13 cellular contexts compared by ENCODE assay signal in genomic region chr1:235939488-235939775, GRCh38.
DNase-seq lines count a peak whose midpoint lies in the region; ATAC-seq and TF ChIP-seq lines count a peak whose summit lies in the region.
"Had no signal": no experiment of that assay in that cellular context is flagged by ENCODE, and none has a peak within 500 bp of the region (broad histone marks: within the 10 kb centered on the region; RNA-seq: fewer than 3 reads in every experiment).

No MANE protein-coding gene starts in this region.

- peak; percentile 20 for DNase-seq in activated CD8-positive, alpha-beta memory T cell treated with anti-CD3 and anti-CD28 coated beads, Interleukin-2, amount 50 U/mL, for 48 hours
- DNase-seq in activated CD8-positive, alpha-beta memory T cell treated with anti-CD3 and anti-CD28 coated beads for 24 hours: no peak
- DNase-seq in activated T-helper 1 cell treated with anti-CD3 and anti-CD28 coated beads, Interleukin-12 subunit alpha, Interleukin-12 subunit beta, Interleukin-2, Interleukin-4 antibody, amounts not matched to agents 30 ng/mL and 10 ng/mL and 1 ng/mL, durations not matched to agents 14 hours and 24 hours and 36 hours (ENCODE audit: low spot score): no peak
- DNase-seq in foreskin keratinocyte: peak in 1 of 2 donors; percentile 37
- no peak for DNase-seq in transverse colon
- no peak for DNase-seq in OCI-M1 (lab: John Stamatoyannopoulos, UW)
- DNase-seq in NCI-H1694 (lab: John Stamatoyannopoulos, UW): no peak
- DNase-seq: hypothalamus, NCI-H2029 treated with DMSO at 0.1 percent for 48 hours, NCI-H526, sigmoid colon had no signal

- 76 to 100% methylated on average over 1 of the region's 1 CpG for WGBS in transverse colon (ENCODE audit: low coverage in 1 of 2), 2 donors

- H3K36me3 Mint-ChIP-seq in activated T-helper 1 cell treated with anti-CD3 and anti-CD28 coated beads, Interleukin-12 subunit alpha, Interleukin-12 subunit beta, Interleukin-2, Interleukin-4 antibody, amounts not matched to agents 30 ng/mL and 10 ng/mL and 1 ng/mL, durations not matched to agents 14 hours and 24 hours and 36 hours (ENCODE audit: low read depth): peaks cover 3% of the 10 kb centered on the region
- H3K36me3 Mint-ChIP-seq: activated naive CD4-positive, alpha-beta T cell treated with anti-CD3 and anti-CD28 coated beads, Interleukin-2, amount 50 U/mL, for 24 hours had no signal

- H3K27me3 Mint-ChIP-seq in activated T-helper 1 cell treated with anti-CD3 and anti-CD28 coated beads, Interleukin-12 subunit alpha, Interleukin-12 subunit beta, Interleukin-2, Interleukin-4 antibody, amounts not matched to agents 30 ng/mL and 10 ng/mL and 1 ng/mL, durations not matched to agents 14 hours and 24 hours and 36 hours (ENCODE audit: insufficient read depth): peaks cover 4% of the 10 kb centered on the region
- H3K27me3 Mint-ChIP-seq: activated naive CD4-positive, alpha-beta T cell treated with anti-CD3 and anti-CD28 coated beads, Interleukin-2, amount 50 U/mL, for 24 hours had no signal

- no peak overlapping the region for H3K4me3 Mint-ChIP-seq in activated T-helper 1 cell treated with anti-CD3 and anti-CD28 coated beads, Interleukin-12 subunit alpha, Interleukin-12 subunit beta, Interleukin-2, Interleukin-4 antibody, amounts not matched to agents 30 ng/mL and 10 ng/mL and 1 ng/mL, durations not matched to agents 14 hours and 24 hours and 36 hours
- H3K4me3 Mint-ChIP-seq: activated naive CD4-positive, alpha-beta T cell treated with anti-CD3 and anti-CD28 coated beads, Interleukin-2, amount 50 U/mL, for 24 hours had no signal

- H3K9me3 ChIP-seq in transverse colon: no peaks in the 10 kb centered on the region
- H3K9me3 ChIP-seq: sigmoid colon had no signal

- no peaks in the 10 kb centered on the region for H3K36me3 ChIP-seq in transverse colon
- H3K36me3 ChIP-seq: sigmoid colon had no signal

- H3K9me3 Mint-ChIP-seq in activated T-helper 1 cell treated with anti-CD3 and anti-CD28 coated beads, Interleukin-12 subunit alpha, Interleukin-12 subunit beta, Interleukin-2, Interleukin-4 antibody, amounts not matched to agents 30 ng/mL and 10 ng/mL and 1 ng/mL, durations not matched to agents 14 hours and 24 hours and 36 hours: peaks cover 10% of the 10 kb centered on the region
- H3K9me3 Mint-ChIP-seq: activated naive CD4-positive, alpha-beta T cell treated with anti-CD3 and anti-CD28 coated beads, Interleukin-2, amount 50 U/mL, for 24 hours had no signal

- TF ChIP-seq POLR2A in transverse colon (IDR thresholded peaks at IDR 0.05): no peak

- peak overlapping the region; percentile 84 for H3K27ac Mint-ChIP-seq in activated T-helper 1 cell treated with anti-CD3 and anti-CD28 coated beads, Interleukin-12 subunit alpha, Interleukin-12 subunit beta, Interleukin-2, Interleukin-4 antibody, amounts not matched to agents 30 ng/mL and 10 ng/mL and 1 ng/mL, durations not matched to agents 14 hours and 24 hours and 36 hours
- H3K27ac Mint-ChIP-seq: activated naive CD4-positive, alpha-beta T cell treated with anti-CD3 and anti-CD28 coated beads, Interleukin-2, amount 50 U/mL, for 24 hours had no signal

- H3K4me1 ChIP-seq in foreskin keratinocyte (peaks cover 10% of the 10 kb centered on the region), transverse colon (peaks cover 0 to 19% (median 0%) of the 10 kb centered on the region in 4 donors)

- H3K4me3 ChIP-seq in transverse colon: no peak overlapping the region
- H3K4me3 ChIP-seq: sigmoid colon had no signal

- in situ Hi-C loops in transverse colon (cut with MboI; ENCODE audit: low pct_ligation_motif_present in 1 of 4, low pct_unique_long_range_greater_than_20kb in 1 of 4, low sequenced_read_pairs in 3 of 4): no loop called here

- H3K27me3 ChIP-seq in foreskin keratinocyte: no peaks in the 10 kb centered on the region
- no peaks in the 10 kb centered on the region for H3K27me3 ChIP-seq in transverse colon
- H3K27me3 ChIP-seq: sigmoid colon had no signal

- ATAC-seq in foreskin keratinocyte (peak; percentile 2), GM19351 (IDR thresholded peaks at IDR 0.05; ENCODE audit: unreplicated experiment) (no peak)

- intact Hi-C loops in activated T-helper 1 cell treated with anti-CD3 and anti-CD28 coated beads, Interleukin-12 subunit alpha, Interleukin-12 subunit beta, Interleukin-2, Interleukin-4 antibody, amounts not matched to agents 30 ng/mL and 10 ng/mL and 1 ng/mL, durations not matched to agents 14 hours and 24 hours and 36 hours (cut with micrococcal nuclease): loop anchor here (2.0 kb wide), 1 partner anchor 29 kb away; no protein-coding TSS in a partner anchor
- intact Hi-C loops in transverse colon (cut with DNase I; ENCODE audit: low total_unique reads): no loop called here

- peaks cover 51% of the 10 kb centered on the region for H3K4me1 Mint-ChIP-seq in activated T-helper 1 cell treated with anti-CD3 and anti-CD28 coated beads, Interleukin-12 subunit alpha, Interleukin-12 subunit beta, Interleukin-2, Interleukin-4 antibody, amounts not matched to agents 30 ng/mL and 10 ng/mL and 1 ng/mL, durations not matched to agents 14 hours and 24 hours and 36 hours (ENCODE audit: low read depth)

- no peak for TF ChIP-seq CTCF in foreskin keratinocyte (conservative IDR thresholded peaks at IDR 0.05)
- TF ChIP-seq CTCF in transverse colon (IDR thresholded peaks at IDR 0.05): no peak

- H3K27ac ChIP-seq in foreskin keratinocyte (no peak overlapping the region), transverse colon (peak overlapping the region in 3 of 4 donors; percentile 0 to 42 (median 37))

- TF ChIP-seq EP300 in transverse colon (IDR thresholded peaks at IDR 0.05; ENCODE audit: low read depth): no peak
